Comparison of ENCODE assay signal across 1 cellular context in the genomic region with DNA sequence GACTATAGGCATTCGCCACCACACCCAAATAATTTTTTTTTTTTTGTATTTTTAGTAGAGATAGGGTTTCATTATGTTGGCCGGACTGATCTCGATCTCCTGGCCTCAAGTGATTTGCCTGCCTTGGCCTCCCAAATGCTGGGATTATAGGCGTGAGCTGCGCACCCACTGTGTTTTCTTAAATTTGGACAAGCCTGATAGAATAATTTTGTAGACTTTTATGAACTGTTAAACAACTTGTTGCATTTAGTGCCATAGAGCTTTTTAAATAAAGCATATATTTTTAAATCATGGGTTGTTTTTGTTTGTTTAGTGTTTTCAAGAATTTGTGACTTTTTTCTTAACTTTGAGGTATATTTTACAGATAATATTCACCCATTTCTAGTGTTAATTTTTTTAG.
TF ChIP-seq lines count a peak whose summit lies in the region.

No MANE protein-coding gene starts in this region.

TF ChIP-seq in H1, 55 proteins besides CTCF, POLR2A, EP300 and RAD21:
- TF ChIP-seq RBBP5 (IDR thresholded peaks at IDR 0.05; ENCODE audit: borderline replicate concordance, low read depth, low read length), result no peak
- TF ChIP-seq EGR1 (IDR thresholded peaks at IDR 0.05; ENCODE audit: borderline replicate concordance, low read depth, low read length), result no peak
- TF ChIP-seq BRCA1 (IDR thresholded peaks at IDR 0.05; ENCODE audit: low read depth, low read length), result no peak
- no peak for TF ChIP-seq PHF8 (conservative IDR thresholded peaks at IDR 0.05; ENCODE audit: low read depth, low read length)
- TF ChIP-seq KDM5A (IDR thresholded peaks at IDR 0.05; ENCODE audit: low read length), result no peak
- no peak for TF ChIP-seq SIRT6 (IDR thresholded peaks at IDR 0.05; ENCODE audit: low read length)
- no peak for TF ChIP-seq SUZ12 (IDR thresholded peaks at IDR 0.05; ENCODE audit: low read length)
- TF ChIP-seq CHD2 (IDR thresholded peaks at IDR 0.05; ENCODE audit: low read length), result no peak
- no peak for TF ChIP-seq EZH2 (IDR thresholded peaks at IDR 0.05; ENCODE audit: low read depth, low read length, severe bottlenecking)
- TF ChIP-seq, protein P1, sequence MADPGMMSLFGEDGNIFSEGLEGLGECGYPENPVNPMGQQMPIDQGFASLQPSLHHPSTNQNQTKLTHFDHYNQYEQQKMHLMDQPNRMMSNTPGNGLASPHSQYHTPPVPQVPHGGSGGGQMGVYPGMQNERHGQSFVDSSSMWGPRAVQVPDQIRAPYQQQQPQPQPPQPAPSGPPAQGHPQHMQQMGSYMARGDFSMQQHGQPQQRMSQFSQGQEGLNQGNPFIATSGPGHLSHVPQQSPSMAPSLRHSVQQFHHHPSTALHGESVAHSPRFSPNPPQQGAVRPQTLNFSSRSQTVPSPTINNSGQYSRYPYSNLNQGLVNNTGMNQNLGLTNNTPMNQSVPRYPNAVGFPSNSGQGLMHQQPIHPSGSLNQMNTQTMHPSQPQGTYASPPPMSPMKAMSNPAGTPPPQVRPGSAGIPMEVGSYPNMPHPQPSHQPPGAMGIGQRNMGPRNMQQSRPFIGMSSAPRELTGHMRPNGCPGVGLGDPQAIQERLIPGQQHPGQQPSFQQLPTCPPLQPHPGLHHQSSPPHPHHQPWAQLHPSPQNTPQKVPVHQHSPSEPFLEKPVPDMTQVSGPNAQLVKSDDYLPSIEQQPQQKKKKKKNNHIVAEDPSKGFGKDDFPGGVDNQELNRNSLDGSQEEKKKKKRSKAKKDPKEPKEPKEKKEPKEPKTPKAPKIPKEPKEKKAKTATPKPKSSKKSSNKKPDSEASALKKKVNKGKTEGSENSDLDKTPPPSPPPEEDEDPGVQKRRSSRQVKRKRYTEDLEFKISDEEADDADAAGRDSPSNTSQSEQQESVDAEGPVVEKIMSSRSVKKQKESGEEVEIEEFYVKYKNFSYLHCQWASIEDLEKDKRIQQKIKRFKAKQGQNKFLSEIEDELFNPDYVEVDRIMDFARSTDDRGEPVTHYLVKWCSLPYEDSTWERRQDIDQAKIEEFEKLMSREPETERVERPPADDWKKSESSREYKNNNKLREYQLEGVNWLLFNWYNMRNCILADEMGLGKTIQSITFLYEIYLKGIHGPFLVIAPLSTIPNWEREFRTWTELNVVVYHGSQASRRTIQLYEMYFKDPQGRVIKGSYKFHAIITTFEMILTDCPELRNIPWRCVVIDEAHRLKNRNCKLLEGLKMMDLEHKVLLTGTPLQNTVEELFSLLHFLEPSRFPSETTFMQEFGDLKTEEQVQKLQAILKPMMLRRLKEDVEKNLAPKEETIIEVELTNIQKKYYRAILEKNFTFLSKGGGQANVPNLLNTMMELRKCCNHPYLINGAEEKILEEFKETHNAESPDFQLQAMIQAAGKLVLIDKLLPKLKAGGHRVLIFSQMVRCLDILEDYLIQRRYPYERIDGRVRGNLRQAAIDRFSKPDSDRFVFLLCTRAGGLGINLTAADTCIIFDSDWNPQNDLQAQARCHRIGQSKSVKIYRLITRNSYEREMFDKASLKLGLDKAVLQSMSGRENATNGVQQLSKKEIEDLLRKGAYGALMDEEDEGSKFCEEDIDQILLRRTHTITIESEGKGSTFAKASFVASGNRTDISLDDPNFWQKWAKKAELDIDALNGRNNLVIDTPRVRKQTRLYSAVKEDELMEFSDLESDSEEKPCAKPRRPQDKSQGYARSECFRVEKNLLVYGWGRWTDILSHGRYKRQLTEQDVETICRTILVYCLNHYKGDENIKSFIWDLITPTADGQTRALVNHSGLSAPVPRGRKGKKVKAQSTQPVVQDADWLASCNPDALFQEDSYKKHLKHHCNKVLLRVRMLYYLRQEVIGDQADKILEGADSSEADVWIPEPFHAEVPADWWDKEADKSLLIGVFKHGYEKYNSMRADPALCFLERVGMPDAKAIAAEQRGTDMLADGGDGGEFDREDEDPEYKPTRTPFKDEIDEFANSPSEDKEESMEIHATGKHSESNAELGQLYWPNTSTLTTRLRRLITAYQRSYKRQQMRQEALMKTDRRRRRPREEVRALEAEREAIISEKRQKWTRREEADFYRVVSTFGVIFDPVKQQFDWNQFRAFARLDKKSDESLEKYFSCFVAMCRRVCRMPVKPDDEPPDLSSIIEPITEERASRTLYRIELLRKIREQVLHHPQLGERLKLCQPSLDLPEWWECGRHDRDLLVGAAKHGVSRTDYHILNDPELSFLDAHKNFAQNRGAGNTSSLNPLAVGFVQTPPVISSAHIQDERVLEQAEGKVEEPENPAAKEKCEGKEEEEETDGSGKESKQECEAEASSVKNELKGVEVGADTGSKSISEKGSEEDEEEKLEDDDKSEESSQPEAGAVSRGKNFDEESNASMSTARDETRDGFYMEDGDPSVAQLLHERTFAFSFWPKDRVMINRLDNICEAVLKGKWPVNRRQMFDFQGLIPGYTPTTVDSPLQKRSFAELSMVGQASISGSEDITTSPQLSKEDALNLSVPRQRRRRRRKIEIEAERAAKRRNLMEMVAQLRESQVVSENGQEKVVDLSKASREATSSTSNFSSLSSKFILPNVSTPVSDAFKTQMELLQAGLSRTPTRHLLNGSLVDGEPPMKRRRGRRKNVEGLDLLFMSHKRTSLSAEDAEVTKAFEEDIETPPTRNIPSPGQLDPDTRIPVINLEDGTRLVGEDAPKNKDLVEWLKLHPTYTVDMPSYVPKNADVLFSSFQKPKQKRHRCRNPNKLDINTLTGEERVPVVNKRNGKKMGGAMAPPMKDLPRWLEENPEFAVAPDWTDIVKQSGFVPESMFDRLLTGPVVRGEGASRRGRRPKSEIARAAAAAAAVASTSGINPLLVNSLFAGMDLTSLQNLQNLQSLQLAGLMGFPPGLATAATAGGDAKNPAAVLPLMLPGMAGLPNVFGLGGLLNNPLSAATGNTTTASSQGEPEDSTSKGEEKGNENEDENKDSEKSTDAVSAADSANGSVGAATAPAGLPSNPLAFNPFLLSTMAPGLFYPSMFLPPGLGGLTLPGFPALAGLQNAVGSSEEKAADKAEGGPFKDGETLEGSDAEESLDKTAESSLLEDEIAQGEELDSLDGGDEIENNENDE (IDR thresholded peaks at IDR 0.05; ENCODE audit: insufficient replicate concordance, low read length), result no peak
- TF ChIP-seq ZNF274 (IDR thresholded peaks at IDR 0.05; ENCODE audit: borderline replicate concordance, extremely low read depth, low read length), result no peak
- TF ChIP-seq SAP30 (IDR thresholded peaks at IDR 0.05; ENCODE audit: insufficient read depth, insufficient replicate concordance, low read length), result no peak
- no peak for TF ChIP-seq SRF (IDR thresholded peaks at IDR 0.05; ENCODE audit: low read depth, low read length)
- no peak for TF ChIP-seq CBX5 (IDR thresholded peaks at IDR 0.05; ENCODE audit: low read depth, low read length)
TF ChIP-seq in H1: peak in this region for 0.
